1 cellular context compared by ENCODE assay signal in genomic region chr7:47744883-47745282, GRCh38.
TF ChIP-seq lines count a peak whose summit lies in the region.

No MANE protein-coding gene starts in this region.

TF ChIP-seq in SK-N-SH, 30 proteins besides CTCF, POLR2A, EP300 and RAD21 (continued from another document):
- no peak for TF ChIP-seq REST (IDR thresholded peaks at IDR 0.05; ENCODE audit: low read depth, low read length)
- TF ChIP-seq MAX (IDR thresholded peaks at IDR 0.05; ENCODE audit: low read depth): no peak
- TF ChIP-seq RCOR1 (IDR thresholded peaks at IDR 0.05; ENCODE audit: low read length): no peak
- TF ChIP-seq MXI1 (IDR thresholded peaks at IDR 0.05; ENCODE audit: low read depth, low read length): no peak
- TF ChIP-seq FOXJ3 (CRISPR knock-in tag; IDR thresholded peaks at IDR 0.05): no peak
- no peak for TF ChIP-seq FOSL2 (IDR thresholded peaks at IDR 0.05; ENCODE audit: borderline replicate concordance, low read depth)
- TF ChIP-seq CHD2 (IDR thresholded peaks at IDR 0.05; ENCODE audit: low read length, partially characterized antibody): no peak
- no peak for TF ChIP-seq RFX5 (IDR thresholded peaks at IDR 0.05; ENCODE audit: low read length)
- no peak for TF ChIP-seq JUND (IDR thresholded peaks at IDR 0.05)
- no peak for TF ChIP-seq FOXM1 (IDR thresholded peaks at IDR 0.05; ENCODE audit: low read depth)
- TF ChIP-seq EZH2phosphoT487 (IDR thresholded peaks at IDR 0.05; ENCODE audit: borderline replicate concordance, low read depth): no peak
- TF ChIP-seq ZBTB33 (IDR thresholded peaks at IDR 0.05; ENCODE audit: borderline replicate concordance, low read depth): no peak
- no peak for TF ChIP-seq ELF1 (IDR thresholded peaks at IDR 0.05)
- TF ChIP-seq NFIC (IDR thresholded peaks at IDR 0.05; ENCODE audit: borderline replicate concordance): no peak
